9 cellular contexts compared by ENCODE assay signal in genomic region chr19:48488478-48488877, GRCh38. TPM values are rescaled to one million over a fixed set of nuclear protein-coding genes. Genes with fewer than 3 reads are reported as not detected.
DNase-seq lines count a peak whose midpoint lies in the region; ATAC-seq and TF ChIP-seq lines count a peak whose summit lies in the region.
"Not testable (repeated sequence)": the region's sequence is repeated elsewhere in the genome, so short reads cannot be mapped to it uniquely, and the experiment has no call there.
"Had no signal": no experiment of that assay in that cellular context is flagged by ENCODE, and none has a peak within 500 bp of the region (broad histone marks: within the 10 kb centered on the region; RNA-seq: fewer than 3 reads in every experiment).

No MANE protein-coding gene starts in this region.

- peaks cover 30% of the 10 kb centered on the region for H3K4me1 Mint-ChIP-seq in mesothelial cell of epicardium

- not testable (repeated sequence) for H3K27me3 ChIP-seq in ascending aorta; thoracic aorta (replicated peaks; ENCODE audit: insufficient read depth)
- H3K27me3 ChIP-seq in heart left ventricle = peaks cover 0 to 15% (median 0%) of the 10 kb centered on the region in 9 donors
- H3K27me3 ChIP-seq in sigmoid colon = peaks cover 0 to 22% (median 11%) of the 10 kb centered on the region in 3 donors

- H3K4me3 ChIP-seq in HEK293 (ENCODE audit: low read depth, low read length); ascending aorta; heart left ventricle; sigmoid colon; thoracic aorta: not testable (repeated sequence)

- not testable (repeated sequence) for TF ChIP-seq POLR2A in heart left ventricle (IDR thresholded peaks at IDR 0.05); sigmoid colon (IDR thresholded peaks at IDR 0.05)

- not testable (repeated sequence) for H3K9me3 Mint-ChIP-seq in mesothelial cell of epicardium

- not testable (repeated sequence) for H3K4me1 ChIP-seq in HEK293 (ENCODE audit: control insufficient read depth, insufficient read depth, low read length)
- peaks cover 0 to 15% of the 10 kb centered on the region in 2 donors for H3K4me1 ChIP-seq in ascending aorta
- H3K4me1 ChIP-seq in heart left ventricle = peaks cover 0 to 34% (median 8%) of the 10 kb centered on the region in 12 donors
- H3K4me1 ChIP-seq in sigmoid colon = peaks cover 0 to 31% (median 21%) of the 10 kb centered on the region in 4 donors
- H3K4me1 ChIP-seq in thoracic aorta (ENCODE audit: control insufficient read depth in 1 of 2, low read depth in 2 of 2) = peaks cover 0 to 22% of the 10 kb centered on the region in 2 donors

- H3K27ac ChIP-seq in 22Rv1 (0 out of 2 replicates have a peak overlapping the region, but pooled peaks have one; percentile 12), ascending aorta (peak overlapping the region; percentile 35 to 62), epithelial cell of prostate (peak overlapping the region; percentile 91), heart left ventricle (peak overlapping the region in 9 of 12 donors; percentile 61 to 90 (median 74)), sigmoid colon (peak overlapping the region; percentile 17 to 71 (median 54)), thoracic aorta (peak overlapping the region; percentile 9 to 53)
- H3K27ac ChIP-seq in HEK293 (ENCODE audit: extremely low read depth, low read depth, low read length) = not testable (repeated sequence)

- peak overlapping the region; percentile 66 for H3K27ac Mint-ChIP-seq in mesothelial cell of epicardium

- intact Hi-C loops in ascending aorta (cut with DNase I) = loop anchor here (2.0 to 5.0 kb wide), 2 partner anchors 20 to 126 kb away; partner anchors contain the start of genes CYTH2, SYNGR4 and TMEM143
- intact Hi-C loops in heart left ventricle (cut with DNase I) = loop anchor here in 3 of 10 donors (2.0 kb wide), 2 partner anchors 20 to 96 kb away; partner anchors contain the start of gene CYTH2 (in 1 of the 3)
- intact Hi-C loops in sigmoid colon (cut with DNase I) = not testable (repeated sequence)

- not testable (repeated sequence) for H3K9me3 ChIP-seq in HEK293 (ENCODE audit: control insufficient read depth, insufficient read depth, low read depth, low read length); ascending aorta; heart left ventricle; sigmoid colon; thoracic aorta

- 86 to 91% (median 88%) methylated on average over 7 of the region's 7 CpGs for WGBS in heart left ventricle, 4 donors
- 65 to 86% methylated on average over 7 of the region's 7 CpGs for WGBS in sigmoid colon, 2 donors

- POLR2A ChIA-PET in HEK293 (lab: Yijun Ruan, JAX) = interaction anchor here (0.7 to 2.3 kb wide), 7 partner anchors 13 to 186 kb away, joined by 3 to 13 read pairs (median 5); partner anchors contain the start of genes KDELR1, RPL18 and SPHK2

- not testable (repeated sequence) for H3K36me3 Mint-ChIP-seq in mesothelial cell of epicardium

- H3K27me3 Mint-ChIP-seq in mesothelial cell of epicardium (ENCODE audit: low read depth) = not testable (repeated sequence)

- CTCF ChIA-PET in HEK293 (lab: Yijun Ruan, JAX) = interaction anchor here (0.6 to 11.2 kb wide), 15 partner anchors 12 to 1105 kb away, joined by 3 to 170 read pairs (median 4); partner anchors contain the start of genes KDELR1, NAPA and ZNF114

- ATAC-seq in heart left ventricle; thoracic aorta (ENCODE audit: insufficient number of reproducible peaks, low FRiP score, low read depth): not testable (repeated sequence)

- DNase-seq in ascending aorta (ENCODE audit: low spot score in 2 of 2); epithelial cell of prostate (ENCODE audit: low read depth, low spot score); heart left ventricle; mesothelial cell of epicardium (ENCODE audit: low spot score in 2 of 2, unreplicated experiment in 2 of 2); sigmoid colon; thoracic aorta (ENCODE audit: low spot score): not testable (repeated sequence)

- not testable (repeated sequence) for TF ChIP-seq EP300 in sigmoid colon (IDR thresholded peaks at IDR 0.05)

- H3K36me3 ChIP-seq in HEK293 (ENCODE audit: control insufficient read depth in 2 of 2, insufficient read depth in 1 of 2, low read length in 2 of 2); ascending aorta; heart left ventricle; sigmoid colon; thoracic aorta: not testable (repeated sequence)

- not testable (repeated sequence) for H3K4me3 Mint-ChIP-seq in mesothelial cell of epicardium

- TF ChIP-seq CTCF in 22Rv1 (IDR thresholded peaks at IDR 0.05); HEK293 (tag by site-specific recombination; IDR thresholded peaks at IDR 0.05); ascending aorta (IDR thresholded peaks at IDR 0.05); heart left ventricle (IDR thresholded peaks at IDR 0.05); mesothelial cell of epicardium (IDR thresholded peaks at IDR 0.05; ENCODE audit: unreplicated experiment); sigmoid colon (IDR thresholded peaks at IDR 0.05); thoracic aorta (IDR thresholded peaks at IDR 0.05): not testable (repeated sequence)

TF ChIP-seq in HEK293, 187 proteins besides CTCF, POLR2A, EP300 and RAD21:
- peak; percentile 84; the same call in 1 of the 2 replicates for TF ChIP-seq ZNF10 (tag by site-specific recombination; IDR thresholded peaks at IDR 0.05)

RNA-seq across cellular contexts. Expression of gene CYTH2, which starts 19.3 kb away (rescaled TPM):
- 83.5 TPM for total RNA-seq in ascending aorta
- total RNA-seq in heart left ventricle = 10 to 100 TPM; 12.3 to 47.3 (median 31.0) TPM
- 10 to 100 TPM; 21.0 to 55.3 TPM for polyA plus RNA-seq in heart left ventricle
- 184 to 196 TPM (median 190 TPM) in 3 replicates for total RNA-seq in mesothelial cell of epicardium
- 10 to 100 TPM; 30.0 to 49.3 (median 35.8) TPM for total RNA-seq in sigmoid colon
- polyA plus RNA-seq in sigmoid colon = 10 to 100 TPM; 52.8 to 71.4 (median 64.9) TPM
- total RNA-seq in thoracic aorta = 10 to 100 TPM; 50.6 to 79.4 TPM

RNA-seq across cellular contexts. Expression of gene LMTK3, which starts 23.2 kb away (rescaled TPM):
- 0.11 TPM for total RNA-seq in ascending aorta
- total RNA-seq in heart left ventricle = 1 to 10 TPM in 6 of 9 donors, under 1 TPM in 3; 0.50 to 1.9 (median 1.4) TPM
- polyA plus RNA-seq in heart left ventricle = under 1 TPM; 0.19 to 0.99 TPM
- 19.4 to 21.3 TPM (median 20.4 TPM) in 3 replicates for total RNA-seq in mesothelial cell of epicardium
- 1 to 10 TPM in 1 of 4 donors, under 1 TPM in 1, not detected in 2; 0.14 to 1.1 TPM for total RNA-seq in sigmoid colon
- polyA plus RNA-seq in sigmoid colon = 1 to 10 TPM in 1 of 3 donors, under 1 TPM in 1, not detected in 1; 0.23 to 1.7 TPM
- 1 to 10 TPM in 1 of 2 donors, under 1 TPM in 1; 0.41 to 4.5 TPM for total RNA-seq in thoracic aorta
- polyA plus RNA-seq: IgD-negative memory B cell had no signal

RNA-seq across cellular contexts. Expression of gene KCNJ14, which starts 33.1 kb away (rescaled TPM):
- total RNA-seq in ascending aorta = 6.1 TPM
- total RNA-seq in heart left ventricle = 1 to 10 TPM in 1 of 9 donors, under 1 TPM in 8; 0.20 to 2.0 (median 0.40) TPM
- polyA plus RNA-seq in heart left ventricle = under 1 TPM; 0.23 to 0.83 TPM
- 2.7 to 2.8 TPM (median 2.8 TPM) in 3 replicates for total RNA-seq in mesothelial cell of epicardium
- 1 to 10 TPM in 1 of 4 donors, under 1 TPM in 3; 0.16 to 1.4 (median 0.49) TPM for total RNA-seq in sigmoid colon
- polyA plus RNA-seq in sigmoid colon = under 1 TPM in 2 of 3 donors, not detected in 1; under 0.01 to 0.61 TPM
- 1 to 10 TPM in 1 of 2 donors, under 1 TPM in 1; 0.27 to 1.2 TPM for total RNA-seq in thoracic aorta

RNA-seq across cellular contexts. Expression of gene GRWD1, which starts 42.7 kb away (rescaled TPM):
- 16.0 TPM for total RNA-seq in ascending aorta
- 10 to 100 TPM; 13.9 to 24.7 (median 19.0) TPM for total RNA-seq in heart left ventricle
- 10 to 100 TPM in 1 of 2 donors, 1 to 10 TPM in 1; 5.1 to 35.4 TPM for polyA plus RNA-seq in heart left ventricle
- total RNA-seq in mesothelial cell of epicardium = 34.0 to 36.5 TPM (median 36.2 TPM) in 3 replicates
- total RNA-seq in sigmoid colon = 10 to 100 TPM; 12.5 to 25.5 (median 17.6) TPM
- 10 to 100 TPM in 1 of 3 donors, 1 to 10 TPM in 2; 7.8 to 21.5 (median 9.9) TPM for polyA plus RNA-seq in sigmoid colon
- 10 to 100 TPM; 17.5 to 38.3 TPM for total RNA-seq in thoracic aorta
